In genomic region chr16:87127766-87128147, GRCh38 we compare ENCODE assay signal across 13 cellular contexts.
"Had no signal": no experiment of that assay in that cellular context is flagged by ENCODE, and none has a peak within 500 bp of the region (broad histone marks: within the 10 kb centered on the region; RNA-seq: fewer than 3 reads in every experiment).

No MANE protein-coding gene starts in this region.

- DNase-seq: activated CD4-positive, alpha-beta memory T cell treated with anti-CD3 and anti-CD28 coated beads, Interleukin-2, amount 10 ng/mL, durations not matched to agents 7 days and 5 days; activated CD4-positive, alpha-beta T cell treated with anti-CD3 and anti-CD28 coated beads for 1 hour; activated CD8-positive, alpha-beta memory T cell treated with anti-CD3 and anti-CD28 coated beads, Interleukin-2, amount 50 U/mL, for 48 hours; left lung; stimulated activated CD4-positive, alpha-beta T cell treated with anti-CD3 and anti-CD28 coated beads, Interleukin-4, amount 100 ng/mL, for 24 hours; stimulated activated naive CD8-positive, alpha-beta T cell treated with anti-CD3 and anti-CD28 coated beads, Interleukin-15, amount 100 ng/mL, for 72 hours; T-cell; T1000 had no signal

- H3K4me3 Mint-ChIP-seq: activated CD4-positive, alpha-beta memory T cell treated with anti-CD3 and anti-CD28 coated beads, Interleukin-2, amount 10 ng/mL, durations not matched to agents 7 days and 5 days; brain; mesothelial cell of epicardium; stimulated activated naive CD8-positive, alpha-beta T cell treated with anti-CD3 and anti-CD28 coated beads, Interleukin-15, amount 100 ng/mL, for 72 hours; T-cell had no signal

- H3K4me3 ChIP-seq: left lung, prostate gland, SK-N-MC had no signal

- H3K27ac Mint-ChIP-seq: activated CD4-positive, alpha-beta memory T cell treated with anti-CD3 and anti-CD28 coated beads, Interleukin-2, amount 10 ng/mL, durations not matched to agents 7 days and 5 days; stimulated activated naive CD8-positive, alpha-beta T cell treated with anti-CD3 and anti-CD28 coated beads, Interleukin-15, amount 100 ng/mL, for 72 hours; T-cell had no signal

- H3K36me3 ChIP-seq: esophagus muscularis mucosa, left lung, prostate gland had no signal

- H3K27ac ChIP-seq: prostate gland, SK-N-MC had no signal

- H3K4me1 Mint-ChIP-seq: activated CD4-positive, alpha-beta memory T cell treated with anti-CD3 and anti-CD28 coated beads, Interleukin-2, amount 10 ng/mL, durations not matched to agents 7 days and 5 days; stimulated activated naive CD8-positive, alpha-beta T cell treated with anti-CD3 and anti-CD28 coated beads, Interleukin-15, amount 100 ng/mL, for 72 hours; T-cell had no signal

- H3K27me3 Mint-ChIP-seq: stimulated activated naive CD8-positive, alpha-beta T cell treated with anti-CD3 and anti-CD28 coated beads, Interleukin-15, amount 100 ng/mL, for 72 hours; T-cell had no signal

- H3K9me3 ChIP-seq: prostate gland had no signal

- ATAC-seq: stimulated activated naive CD8-positive, alpha-beta T cell treated with anti-CD3 and anti-CD28 coated beads, Interleukin-15, amount 100 ng/mL, for 72 hours; T-cell had no signal

- H3K4me1 ChIP-seq: left lung, prostate gland had no signal

- H3K36me3 Mint-ChIP-seq: T-cell had no signal
